ENCODE assay signal across 8 cellular contexts in genomic region chr7:107725138-107725740, GRCh38. TPM values are rescaled to one million over a fixed set of nuclear protein-coding genes. Genes with fewer than 3 reads are reported as not detected.
DNase-seq lines count a peak whose midpoint lies in the region; ATAC-seq and TF ChIP-seq lines count a peak whose summit lies in the region.

No MANE protein-coding gene starts in this region.

- no peaks in the 10 kb centered on the region for H3K4me1 ChIP-seq in Peyer's patch

- no peaks in the 10 kb centered on the region for H3K36me3 ChIP-seq in Peyer's patch

- no peak for TF ChIP-seq POLR2A in Peyer's patch (IDR thresholded peaks at IDR 0.05)

- no peaks in the 10 kb centered on the region for H3K27me3 ChIP-seq in Peyer's patch

- peak; percentile 32 for DNase-seq in DMS114 treated with DMSO at 0.1 percent for 48 hours (lab: John Stamatoyannopoulos, UW; ENCODE audit: unreplicated experiment)
- DNase-seq in HT-29 (ENCODE audit: low spot score) = peak; percentile 85
- DNase-seq in Peyer's patch = peak in 2 of 3 donors; percentile 56 to 78
- DNase-seq in amniotic stem cell (lab: John Stamatoyannopoulos, UW) = peak; percentile 59
- DNase-seq in iPS-NIHi7 (ENCODE audit: extremely low spot score) = peak; percentile 49
- DNase-seq in stimulated activated CD4-positive, alpha-beta T cell treated with anti-CD3 and anti-CD28 coated beads, Interleukin-15, amount 100 ng/mL, for 24 hours = peak; percentile 61

- no peak overlapping the region for H3K4me3 ChIP-seq in Peyer's patch

- ATAC-seq in HG03520 (IDR thresholded peaks at IDR 0.05; ENCODE audit: unreplicated experiment) (no peak), HG03135 (IDR thresholded peaks at IDR 0.05; ENCODE audit: unreplicated experiment) (no peak)

- TF ChIP-seq CTCF in Peyer's patch (IDR thresholded peaks at IDR 0.05) = peak; percentile 47 to 82 (median 78)

- no peaks in the 10 kb centered on the region for H3K9me3 ChIP-seq in Peyer's patch

- H3K27ac ChIP-seq in Peyer's patch = no peak overlapping the region

RNA-seq across cellular contexts. Expression of gene CBLL1, which starts 18.7 kb away (rescaled TPM):
- 13.1 and 14.3 TPM in 2 replicates for total RNA-seq in HT-29 (2014; rRNA removed; shearing (Covaris generic))
- total RNA-seq in Peyer's patch = 10 to 100 TPM; 17.7 to 26.1 (median 24.6) TPM

Comparison
In these comparisons a context has a peak if more than half of its experiments do, and no peak if none do; other contexts are left out.
1. DNase-seq: peak in every context shown above with its lines; median percentile 85 in HT-29; 67 in Peyer's patch; 61 in stimulated activated CD4-positive, alpha-beta T cell treated with anti-CD3 and anti-CD28 coated beads, Interleukin-15, amount 100 ng/mL, for 24 hours; 59 in amniotic stem cell; 49 in iPS-NIHi7; 32 in DMS114 treated with DMSO at 0.1 percent for 48 hours.